19 cellular contexts compared by ENCODE assay signal in genomic region chr18:58249677-58250076, GRCh38.
"Had no signal": no experiment of that assay in that cellular context is flagged by ENCODE, and none has a peak within 500 bp of the region (broad histone marks: within the 10 kb centered on the region; RNA-seq: fewer than 3 reads in every experiment).

No MANE protein-coding gene starts in this region.

- H3K27me3 Mint-ChIP-seq: activated CD8-positive, alpha-beta T cell treated with anti-CD3 and anti-CD28 coated beads for 36 hours; activated T-helper 17 cell treated with anti-CD3 and anti-CD28 coated beads, Interleukin-2, amount 50 U/mL, for 72 hours; stimulated activated naive B cell treated with anti-CD40 and anti-IgM and Interleukin-4, amounts not matched to agents 10 μg/mL and 1 μg/mL and 100 μg/mL, for 72 hours had no signal

- H3K4me3 ChIP-seq: colonic mucosa, gastrocnemius medialis, spleen, thoracic aorta had no signal

- H3K4me3 Mint-ChIP-seq: activated CD4-positive, alpha-beta T cell treated with anti-CD3 and anti-CD28 coated beads, Interleukin-2, amount 10 ng/mL, durations not matched to agents 24 days and 14 days; activated CD8-positive, alpha-beta T cell treated with anti-CD3 and anti-CD28 coated beads for 36 hours; activated naive CD8-positive, alpha-beta T cell treated with anti-CD3 and anti-CD28 coated beads, Interleukin-2, amount 10 ng/mL, durations not matched to agents 7 days and 5 days; activated T-helper 17 cell treated with anti-CD3 and anti-CD28 coated beads, Interleukin-2, amount 50 U/mL, for 72 hours; central memory CD8-positive, alpha-beta T cell; natural killer cell; stimulated activated naive B cell treated with anti-CD40 and anti-IgM and Interleukin-4, amounts not matched to agents 10 μg/mL and 1 μg/mL and 100 μg/mL, for 72 hours; T-helper 1 cell treated with Interleukin-12 subunit alpha and Interleukin-12 subunit beta and Interleukin-4 antibody, amounts not matched to agents 30 μg/mL and 1 μg/mL, for 36 hours had no signal

- ATAC-seq: activated CD8-positive, alpha-beta T cell treated with anti-CD3 and anti-CD28 coated beads for 36 hours; activated T-helper 17 cell treated with anti-CD3 and anti-CD28 coated beads, Interleukin-2, amount 50 U/mL, for 72 hours; esophagus mucosa; gastrocnemius medialis; natural killer cell; stimulated activated naive B cell treated with anti-CD40 and anti-IgM and Interleukin-4, amounts not matched to agents 10 μg/mL and 1 μg/mL and 100 μg/mL, for 72 hours had no signal

- DNase-seq: activated CD4-positive, alpha-beta T cell treated with anti-CD3 and anti-CD28 coated beads, Interleukin-2, amount 10 ng/mL, durations not matched to agents 24 days and 14 days; activated CD8-positive, alpha-beta T cell treated with anti-CD3 and anti-CD28 coated beads for 36 hours; activated naive CD4-positive, alpha-beta T cell; activated naive CD8-positive, alpha-beta T cell treated with anti-CD3 and anti-CD28 coated beads, Interleukin-2, amount 10 ng/mL, durations not matched to agents 7 days and 5 days; activated T-cell treated with anti-CD3 and anti-CD28 coated beads, Interleukin-2, amount 50 U/mL, for 1 hour; brain microvascular endothelial cell; colonic mucosa; gastrocnemius medialis; head of caudate nucleus; mesenchymal stem cell; natural killer cell; spleen; stimulated activated CD4-positive, alpha-beta T cell treated with anti-CD3 and anti-CD28 coated beads, Interleukin-4, amount 100 ng/mL, for 4 hours; stimulated activated naive B cell treated with anti-CD40 and anti-IgM and Interleukin-4, amounts not matched to agents 10 μg/mL and 1 μg/mL and 100 μg/mL, for 72 hours had no signal

- H3K4me1 Mint-ChIP-seq: activated CD4-positive, alpha-beta T cell treated with anti-CD3 and anti-CD28 coated beads, Interleukin-2, amount 10 ng/mL, durations not matched to agents 24 days and 14 days; activated naive CD8-positive, alpha-beta T cell treated with anti-CD3 and anti-CD28 coated beads, Interleukin-2, amount 10 ng/mL, durations not matched to agents 7 days and 5 days; activated T-helper 17 cell treated with anti-CD3 and anti-CD28 coated beads, Interleukin-2, amount 50 U/mL, for 72 hours; central memory CD8-positive, alpha-beta T cell; natural killer cell; stimulated activated naive B cell treated with anti-CD40 and anti-IgM and Interleukin-4, amounts not matched to agents 10 μg/mL and 1 μg/mL and 100 μg/mL, for 72 hours had no signal

- H3K9me3 Mint-ChIP-seq: activated CD4-positive, alpha-beta T cell treated with anti-CD3 and anti-CD28 coated beads, Interleukin-2, amount 10 ng/mL, durations not matched to agents 24 days and 14 days; activated CD8-positive, alpha-beta T cell treated with anti-CD3 and anti-CD28 coated beads for 36 hours; activated naive CD8-positive, alpha-beta T cell treated with anti-CD3 and anti-CD28 coated beads, Interleukin-2, amount 10 ng/mL, durations not matched to agents 7 days and 5 days; activated T-helper 17 cell treated with anti-CD3 and anti-CD28 coated beads, Interleukin-2, amount 50 U/mL, for 72 hours; central memory CD8-positive, alpha-beta T cell; natural killer cell; stimulated activated naive B cell treated with anti-CD40 and anti-IgM and Interleukin-4, amounts not matched to agents 10 μg/mL and 1 μg/mL and 100 μg/mL, for 72 hours; T-helper 1 cell treated with Interleukin-12 subunit alpha and Interleukin-12 subunit beta and Interleukin-4 antibody, amounts not matched to agents 30 μg/mL and 1 μg/mL, for 36 hours had no signal

- H3K36me3 Mint-ChIP-seq: activated naive CD8-positive, alpha-beta T cell treated with anti-CD3 and anti-CD28 coated beads, Interleukin-2, amount 10 ng/mL, durations not matched to agents 7 days and 5 days; natural killer cell had no signal

- H3K27ac Mint-ChIP-seq: activated CD4-positive, alpha-beta T cell treated with anti-CD3 and anti-CD28 coated beads, Interleukin-2, amount 10 ng/mL, durations not matched to agents 24 days and 14 days; activated CD8-positive, alpha-beta T cell treated with anti-CD3 and anti-CD28 coated beads for 36 hours; activated naive CD8-positive, alpha-beta T cell treated with anti-CD3 and anti-CD28 coated beads, Interleukin-2, amount 10 ng/mL, durations not matched to agents 7 days and 5 days; activated T-helper 17 cell treated with anti-CD3 and anti-CD28 coated beads, Interleukin-2, amount 50 U/mL, for 72 hours; natural killer cell; stimulated activated naive B cell treated with anti-CD40 and anti-IgM and Interleukin-4, amounts not matched to agents 10 μg/mL and 1 μg/mL and 100 μg/mL, for 72 hours; T-helper 1 cell treated with Interleukin-12 subunit alpha and Interleukin-12 subunit beta and Interleukin-4 antibody, amounts not matched to agents 30 μg/mL and 1 μg/mL, for 36 hours had no signal
